In genomic region chr9:76221423-76221822, GRCh38 we compare ENCODE assay signal across 19 cellular contexts.
A peak's percentile ranks its signal among the peaks of the same experiment; 100 is the strongest.
DNase-seq lines count a peak whose midpoint lies in the region; ATAC-seq and TF ChIP-seq lines count a peak whose summit lies in the region.
"Had no signal": no experiment of that assay in that cellular context is flagged by ENCODE, and none has a peak within 500 bp of the region (broad histone marks: within the 10 kb centered on the region; RNA-seq: fewer than 3 reads in every experiment).

No MANE protein-coding gene starts in this region.

- CTCF ChIA-PET in mammary epithelial cell (lab: Charles Lee; ENCODE audit: low non-redundant PET) = interaction anchor here (0.8 kb wide), 1 partner anchor 152 kb away, joined by 7 read pairs; no protein-coding TSS in a partner anchor
- CTCF ChIA-PET in MCF 10A (lab: Yijun Ruan, JAX) = no interaction called here

- H3K36me3 Mint-ChIP-seq in MCF 10A (ENCODE audit: insufficient read depth, unreplicated experiment) (no peaks in the 10 kb centered on the region), type B pancreatic cell (no peaks in the 10 kb centered on the region)
- H3K36me3 Mint-ChIP-seq: CD4-positive, alpha-beta memory T cell had no signal

- in situ Hi-C loops in mammary epithelial cell (cut with MboI; ENCODE audit: low sequenced_read_pairs in 2 of 2) = no loop called here

- H3K9me3 ChIP-seq in mammary epithelial cell (replicated peaks; ENCODE audit: insufficient read depth, low read length) (no peaks in the 10 kb centered on the region), left lung (no peaks in the 10 kb centered on the region), upper lobe of right lung (no peaks in the 10 kb centered on the region), ovary (no peaks in the 10 kb centered on the region)
- H3K9me3 ChIP-seq: A549 had no signal

- H4K20me1 ChIP-seq in mammary epithelial cell (ENCODE audit: insufficient read depth, low read length) = no peaks in the 10 kb centered on the region

- no peaks in the 10 kb centered on the region for H3K36me3 ChIP-seq in mammary epithelial cell (ENCODE audit: insufficient read depth, low read length)
- H3K36me3 ChIP-seq in left lung = no peaks in the 10 kb centered on the region
- H3K36me3 ChIP-seq in upper lobe of right lung = no peaks in the 10 kb centered on the region
- no peaks in the 10 kb centered on the region for H3K36me3 ChIP-seq in ovary

- no peak for TF ChIP-seq EP300 in ovary (IDR thresholded peaks at IDR 0.05)

- no peak overlapping the region for H3K4me3 Mint-ChIP-seq in MCF 10A (ENCODE audit: unreplicated experiment)
- no peak overlapping the region for H3K4me3 Mint-ChIP-seq in type B pancreatic cell
- H3K4me3 Mint-ChIP-seq: CD4-positive, alpha-beta memory T cell; H9 had no signal

- 33% methylated on average over 5 of the region's 6 CpGs for WGBS in mammary epithelial cell (ENCODE audit: low coverage, missing lambda C conversion rate)
- 75 to 91% (median 85%) methylated on average over 6 of the region's 6 CpGs for WGBS in ovary, 3 donors

- POLR2A ChIA-PET in MCF 10A (lab: Yijun Ruan, JAX) = interaction anchor here (0.6 kb wide), 2 partner anchors 256 to 730 kb away, joined by 3 read pairs; no protein-coding TSS in a partner anchor

- ATAC-seq in left lung (peak; percentile 76), upper lobe of right lung (peak; percentile 56)
- ATAC-seq: A549, GM12878, HepG2 had no signal

- no peak overlapping the region for H3K9ac ChIP-seq in mammary epithelial cell (ENCODE audit: insufficient read depth, low read length)

- H3K4me1 Mint-ChIP-seq in MCF 10A (ENCODE audit: insufficient read depth, unreplicated experiment) (no peaks in the 10 kb centered on the region), type B pancreatic cell (ENCODE audit: unreplicated experiment) (peaks cover 25% of the 10 kb centered on the region)
- H3K4me1 Mint-ChIP-seq: CD4-positive, alpha-beta memory T cell had no signal

- no peak for TF ChIP-seq POLR2A in ovary (IDR thresholded peaks at IDR 0.05)

- no TSS peak for BruUV-seq in mammary epithelial cell (replicated peaks; lab: Mats Ljungman, UMichigan)
- BruUV-seq in MCF 10A (replicated peaks; lab: Mats Ljungman, UMichigan) = no TSS peak

- H3K79me2 ChIP-seq in mammary epithelial cell (ENCODE audit: insufficient read depth, low read length) = no peaks in the 10 kb centered on the region

- H3K4me2 ChIP-seq in mammary epithelial cell (ENCODE audit: insufficient read depth, low read depth, low read length) = no peak overlapping the region
- H3K4me2 ChIP-seq: A549 had no signal

- H3K9me3 Mint-ChIP-seq in MCF 10A (ENCODE audit: unreplicated experiment) = peaks cover 40% of the 10 kb centered on the region
- H3K9me3 Mint-ChIP-seq in type B pancreatic cell = peaks cover 4% of the 10 kb centered on the region
- H3K9me3 Mint-ChIP-seq: H9 had no signal

- no peaks in the 10 kb centered on the region for H3K27me3 ChIP-seq in mammary epithelial cell (ENCODE audit: insufficient read depth, low read length)
- H3K27me3 ChIP-seq in left lung = no peaks in the 10 kb centered on the region
- H3K27me3 ChIP-seq in upper lobe of right lung = no peaks in the 10 kb centered on the region
- no peaks in the 10 kb centered on the region for H3K27me3 ChIP-seq in ovary

- H3K4me1 ChIP-seq in mammary epithelial cell (ENCODE audit: insufficient read depth, low read length) = peaks cover 2% of the 10 kb centered on the region
- no peaks in the 10 kb centered on the region for H3K4me1 ChIP-seq in left lung
- peaks cover 4% of the 10 kb centered on the region for H3K4me1 ChIP-seq in upper lobe of right lung
- H3K4me1 ChIP-seq in ovary (ENCODE audit: insufficient read depth) = peaks cover 2% of the 10 kb centered on the region

- H2AFZ ChIP-seq in mammary epithelial cell (ENCODE audit: low read depth, low read length) = no peak overlapping the region

- TF ChIP-seq CTCF in mammary epithelial cell (conservative IDR thresholded peaks at IDR 0.05 in 1 of 2, IDR thresholded peaks at IDR 0.05 in 1 of 2; ENCODE audit: extremely low read depth in 1 of 2, insufficient read depth in 1 of 2, low read depth in 1 of 2, low read length in 2 of 2) = no peak
- no peak for TF ChIP-seq CTCF in MCF 10A (IDR thresholded peaks at IDR 0.05; ENCODE audit: unreplicated experiment)
- TF ChIP-seq CTCF in left lung (IDR thresholded peaks at IDR 0.05) = no peak
- no peak for TF ChIP-seq CTCF in upper lobe of right lung (IDR thresholded peaks at IDR 0.05)
- TF ChIP-seq CTCF in type B pancreatic cell (conservative IDR thresholded peaks at IDR 0.05) = no peak
- no peak for TF ChIP-seq CTCF in ovary (IDR thresholded peaks at IDR 0.05)

- H3K27ac ChIP-seq in mammary epithelial cell (ENCODE audit: insufficient read depth, low read depth, low read length) (no peak overlapping the region), left lung (no peak overlapping the region), upper lobe of right lung (no peak overlapping the region), ovary (no peak overlapping the region)
- H3K27ac ChIP-seq: 22Rv1, A549, C4-2B had no signal

- H3K27me3 Mint-ChIP-seq in MCF 10A (ENCODE audit: insufficient read depth, unreplicated experiment) (no peaks in the 10 kb centered on the region), type B pancreatic cell (no peaks in the 10 kb centered on the region)
- H3K27me3 Mint-ChIP-seq: CD4-positive, alpha-beta memory T cell had no signal

- intact Hi-C loops in mammary epithelial cell (cut with micrococcal nuclease) (no loop called here), MCF 10A (cut with micrococcal nuclease) (no loop called here), left lung (cut with DNase I) (no loop called here), upper lobe of right lung (cut with DNase I) (no loop called here), ovary (cut with DNase I) (no loop called here)

- dilution Hi-C loops in mammary epithelial cell (cut with HindIII; ENCODE audit: low sequenced_read_pairs) = no loop called here

- H3K4me3 ChIP-seq in mammary epithelial cell (replicated peaks in 1 of 3; ENCODE audit: insufficient read depth in 1 of 3, low read depth in 2 of 3, low read length in 3 of 3) (no peak overlapping the region), left lung (no peak overlapping the region), upper lobe of right lung (no peak overlapping the region), ovary (no peak overlapping the region)
- H3K4me3 ChIP-seq: A549, GM12878 had no signal

- DNase-seq in mammary epithelial cell = peak; percentile 26
- no peak for DNase-seq in MCF 10A (ENCODE audit: unreplicated experiment)
- no peak for DNase-seq in left lung
- no peak for DNase-seq in upper lobe of right lung
- DNase-seq in type B pancreatic cell (ENCODE audit: extremely low spot score, unreplicated experiment) = no peak
- no peak for DNase-seq in ovary
- no peak for DNase-seq in DMS114 treated with DMSO at 0.1 percent for 48 hours (lab: John Stamatoyannopoulos, UW; ENCODE audit: unreplicated experiment)
- DNase-seq: AML-193; Calu3; CD4-positive, alpha-beta memory T cell; DMS53; DND-41; EL; H9 had no signal

- H3K27ac Mint-ChIP-seq in MCF 10A (ENCODE audit: low read depth, unreplicated experiment) (no peak overlapping the region), type B pancreatic cell (no peak overlapping the region)
- H3K27ac Mint-ChIP-seq: CD4-positive, alpha-beta memory T cell; H9 had no signal
